ENCODE assay signal across 1 cellular context in genomic region chr14:63641473-63642228, GRCh38.
TF ChIP-seq lines count a peak whose summit lies in the region.

WDR89 (minus strand) TSS chr14:63641871; CDS start chr14:63599942, 41,929 bp downstream.

TF ChIP-seq in HepG2, 621 proteins besides CTCF, POLR2A, EP300 and RAD21 (continued from another document and continues in another):
- TF ChIP-seq ZBTB2 (CRISPR knock-in tag; IDR thresholded peaks at IDR 0.05; ENCODE audit: low read depth) (peak; percentile 80), NR1H2 (CRISPR knock-in tag; IDR thresholded peaks at IDR 0.05; ENCODE audit: borderline replicate concordance, low read depth) (0 out of 2 replicates have a peak, but pooled peaks have one; percentile 67), ZNF414 (CRISPR knock-in tag; IDR thresholded peaks at IDR 0.05) (no peak; the same call in 1 of the 2 replicates), ZNF205 (CRISPR knock-in tag; IDR thresholded peaks at IDR 0.05) (no peak), ZBTB46 (CRISPR knock-in tag; IDR thresholded peaks at IDR 0.05; ENCODE audit: borderline replicate concordance) (no peak), HOXD1 (CRISPR knock-in tag; IDR thresholded peaks at IDR 0.05) (peak; percentile 87), KAT2B (IDR thresholded peaks at IDR 0.05; ENCODE audit: borderline replicate concordance, low read depth, low read length) (no peak), KLF16 (CRISPR knock-in tag; IDR thresholded peaks at IDR 0.05) (peak in 1 of 2 experiments; percentile 76; a peak in 2 of 4 replicates), POLR2G (IDR thresholded peaks at IDR 0.05; ENCODE audit: low read depth, low read length) (peak; percentile 91), KMT2B (CRISPR knock-in tag; IDR thresholded peaks at IDR 0.05) (peak; percentile 80), PITX1 (CRISPR knock-in tag; IDR thresholded peaks at IDR 0.05) (peak; percentile 83), ZNF17 (CRISPR knock-in tag; IDR thresholded peaks at IDR 0.05) (0 out of 2 replicates have a peak, but pooled peaks have one; percentile 20), NFKBIZ (CRISPR knock-in tag; IDR thresholded peaks at IDR 0.05) (peak; percentile 54; the same call in 1 of the 2 replicates), ATF4 (CRISPR knock-in tag; IDR thresholded peaks at IDR 0.05) (peak in 1 of 2 experiments; percentile 48; a peak in 2 of 4 replicates), FOSL2 (CRISPR knock-in tag; IDR thresholded peaks at IDR 0.05) (peak; percentile 39; the same call in 1 of the 2 replicates), ZNF280B (CRISPR knock-in tag; IDR thresholded peaks at IDR 0.05; ENCODE audit: borderline replicate concordance) (peak; percentile 97), E2F2 (CRISPR knock-in tag; IDR thresholded peaks at IDR 0.05; ENCODE audit: borderline replicate concordance) (peak; percentile 74; the same call in 1 of the 2 replicates), TARDBP (CRISPR knock-in tag; IDR thresholded peaks at IDR 0.05) (no peak), XBP1 (CRISPR knock-in tag; IDR thresholded peaks at IDR 0.05) (peak; percentile 92), ZBED4 (CRISPR knock-in tag; IDR thresholded peaks at IDR 0.05; ENCODE audit: borderline replicate concordance) (0 out of 2 replicates have a peak, but pooled peaks have one; percentile 41), MIXL1 (CRISPR knock-in tag; IDR thresholded peaks at IDR 0.05) (peak; percentile 11; the same call in 1 of the 2 replicates), RARA (CRISPR knock-in tag; IDR thresholded peaks at IDR 0.05) (peak; percentile 54), PRMT3 (CRISPR knock-in tag; IDR thresholded peaks at IDR 0.05; ENCODE audit: borderline replicate concordance, low read depth) (no peak), RBFOX2 (IDR thresholded peaks at IDR 0.05; ENCODE audit: low read depth, low read length) (peak; percentile 88), HDAC6 (IDR thresholded peaks at IDR 0.05; ENCODE audit: low read depth, low read length) (no peak), GATA4 (IDR thresholded peaks at IDR 0.05; ENCODE audit: borderline replicate concordance, low read depth) (peak; percentile 69; the same call in 1 of the 2 replicates), ZNF709 (CRISPR knock-in tag; IDR thresholded peaks at IDR 0.05) (peak; percentile 74; the same call in 1 of the 2 replicates), MYC (CRISPR knock-in tag; IDR thresholded peaks at IDR 0.05; ENCODE audit: borderline replicate concordance) (peak; percentile 98), MTERF4 (CRISPR knock-in tag; IDR thresholded peaks at IDR 0.05) (peak; percentile 89), SATB2 (CRISPR knock-in tag; IDR thresholded peaks at IDR 0.05) (peak; percentile 89), E2F5 (CRISPR knock-in tag; conservative IDR thresholded peaks at IDR 0.05) (peak; percentile 59; the same call in 1 of the 2 replicates), ZNF784 (CRISPR knock-in tag; IDR thresholded peaks at IDR 0.05; ENCODE audit: borderline replicate concordance) (peak; percentile 47; the same call in 1 of the 2 replicates), ZBTB20 (CRISPR knock-in tag; IDR thresholded peaks at IDR 0.05; ENCODE audit: borderline replicate concordance, low read depth) (peak; percentile 82; the same call in 1 of the 2 replicates), HOXA9 (CRISPR knock-in tag; IDR thresholded peaks at IDR 0.05; ENCODE audit: borderline replicate concordance) (peak; percentile 81; the same call in 1 of the 2 replicates), AHDC1 (CRISPR knock-in tag; IDR thresholded peaks at IDR 0.05; ENCODE audit: borderline replicate concordance) (peak; percentile 48; the same call in 1 of the 2 replicates)
